1 cellular context compared by ENCODE assay signal in the genomic region with DNA sequence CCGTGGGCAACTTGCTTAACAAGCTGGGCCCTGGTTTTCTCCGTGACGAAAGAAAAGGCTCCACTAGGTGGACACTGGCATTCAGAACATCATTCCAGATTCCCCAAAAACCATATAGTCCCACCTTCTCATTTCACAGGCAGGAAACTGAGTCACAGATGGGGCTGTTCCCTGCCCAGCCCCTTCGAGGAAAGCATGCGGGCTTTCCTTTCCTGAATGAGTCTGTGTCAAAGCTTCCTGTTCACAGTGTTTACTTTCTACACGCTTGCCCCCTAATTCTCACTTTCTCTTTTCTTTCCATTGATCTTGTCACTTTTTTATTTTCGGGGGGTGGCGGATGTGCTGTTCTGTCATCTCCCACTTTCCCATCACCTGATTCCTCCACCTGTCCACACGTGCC.
TF ChIP-seq lines count a peak whose summit lies in the region.

No MANE protein-coding gene starts in this region.

TF ChIP-seq in endothelial cell of umbilical vein, 7 proteins besides CTCF, POLR2A, EP300 and RAD21:
- no peak for TF ChIP-seq EZH2 (IDR thresholded peaks at IDR 0.05; ENCODE audit: borderline replicate concordance, low read depth, low read length, severe bottlenecking)
- TF ChIP-seq MYC (IDR thresholded peaks at IDR 0.05; ENCODE audit: low read depth, low read length) = no peak
- peak; percentile 63 for TF ChIP-seq POLR2AphosphoS5 (IDR thresholded peaks at IDR 0.05; ENCODE audit: insufficient read depth, low read depth, low read length)
- TF ChIP-seq, protein P1, sequence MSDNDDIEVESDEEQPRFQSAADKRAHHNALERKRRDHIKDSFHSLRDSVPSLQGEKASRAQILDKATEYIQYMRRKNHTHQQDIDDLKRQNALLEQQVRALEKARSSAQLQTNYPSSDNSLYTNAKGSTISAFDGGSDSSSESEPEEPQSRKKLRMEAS (IDR thresholded peaks at IDR 0.05; ENCODE audit: insufficient read depth, insufficient read length) = peak; percentile 15
- peak; percentile 47 for TF ChIP-seq JUN (IDR thresholded peaks at IDR 0.05; ENCODE audit: borderline replicate concordance, insufficient read depth, insufficient read length, low read depth)
- peak; percentile 84 for TF ChIP-seq FOS (IDR thresholded peaks at IDR 0.05; ENCODE audit: borderline replicate concordance, insufficient read depth, low read length)
- no peak for TF ChIP-seq GATA2 (IDR thresholded peaks at IDR 0.05; ENCODE audit: insufficient read depth, insufficient read length, low read depth, low read length)
